In genomic region chr2:177268901-177269300, GRCh38 we compare ENCODE assay signal across 17 cellular contexts. TPM values are rescaled to one million over a fixed set of nuclear protein-coding genes. Genes with fewer than 3 reads are reported as not detected.
DNase-seq lines count a peak whose midpoint lies in the region; ATAC-seq, FAIRE-seq and TF ChIP-seq lines count a peak whose summit lies in the region.
"Had no signal": no experiment of that assay in that cellular context is flagged by ENCODE, and none has a peak within 500 bp of the region (broad histone marks: within the 10 kb centered on the region; RNA-seq: fewer than 3 reads in every experiment).

No MANE protein-coding gene starts in this region.

- H3K27ac ChIP-seq in A549: peak overlapping the region in 1 of 2 experiments; percentile 99; a peak in 3 of 6 replicates
- H3K27ac ChIP-seq in Panc1 (ENCODE audit: low read length): peak overlapping the region; percentile 99

- no peaks in the 10 kb centered on the region for H3K27me3 ChIP-seq in Panc1 (ENCODE audit: control insufficient read depth, insufficient read depth, low read length)
- H3K27me3 ChIP-seq: BLaER1 treated with 17β-estradiol and CSF1 and Interleukin-3, amounts not matched to agents 10 nM and 100 nM had no signal

- CTCF ChIA-PET in A549 (lab: Yijun Ruan, JAX): interaction anchor here (0.6 to 12.5 kb wide), 3 partner anchors 10 to 105 kb away, joined by 3 to 123 read pairs (median 3); no protein-coding TSS in a partner anchor
- CTCF ChIA-PET in Panc1 (lab: Charles Lee): no interaction called here

- FAIRE-seq in A549 (lab: Jason Lieb, UNC): no peak
- FAIRE-seq: G401.6, GM12891, GM19239 had no signal

- TF ChIP-seq CTCF in A549 (IDR thresholded peaks at IDR 0.05) (no peak), Panc1 (IDR thresholded peaks at IDR 0.05) (no peak), epithelial cell of esophagus (IDR thresholded peaks at IDR 0.05; ENCODE audit: insufficient read depth, low read depth, low read length, missing control alignments) (no peak)

- TF ChIP-seq POLR2A in A549 (IDR thresholded peaks at IDR 0.05; ENCODE audit: low read length): no peak

- no peak overlapping the region for H3K4me3 Mint-ChIP-seq in stimulated activated memory B cell treated with anti-CD40 and anti-IgM and Interleukin-4, amounts not matched to agents 10 μg/mL and 1 μg/mL and 100 μg/mL, for 72 hours
- no peak overlapping the region for H3K4me3 Mint-ChIP-seq in activated naive CD8-positive, alpha-beta T cell treated with anti-CD3 and anti-CD28 coated beads, Interleukin-2, amount 50 U/mL, for 24 hours
- H3K4me3 Mint-ChIP-seq: B cell; CD8-positive, alpha-beta memory T cell had no signal

- in situ Hi-C loops in Panc1 (cut with HindIII; ENCODE audit: low pct_unique_long_range_greater_than_20kb, low sequenced_read_pairs): no loop called here

- TF ChIP-seq RAD21 in A549 (conservative IDR thresholded peaks at IDR 0.05 in 1 of 2, IDR thresholded peaks at IDR 0.05 in 1 of 2): no peak

- 74% methylated on average over 7 of the region's 7 CpGs for WGBS in A549 (ENCODE audit: missing lambda C conversion rate)

- H3K4me1 Mint-ChIP-seq in stimulated activated memory B cell treated with anti-CD40 and anti-IgM and Interleukin-4, amounts not matched to agents 10 μg/mL and 1 μg/mL and 100 μg/mL, for 72 hours: peaks cover 15% of the 10 kb centered on the region
- H3K4me1 Mint-ChIP-seq in activated naive CD8-positive, alpha-beta T cell treated with anti-CD3 and anti-CD28 coated beads, Interleukin-2, amount 50 U/mL, for 24 hours: peaks cover 52% of the 10 kb centered on the region

- intact Hi-C loops in Panc1 (cut with micrococcal nuclease; ENCODE audit: unreplicated experiment): no loop called here

- H3K4me3 ChIP-seq in A549 (no peak overlapping the region), Panc1 (ENCODE audit: low read depth in 2 of 2, low read length in 2 of 2) (peak overlapping the region; percentile 2 to 3; a peak in 2 of 4 replicates), epithelial cell of esophagus (ENCODE audit: low read length) (no peak overlapping the region)
- H3K4me3 ChIP-seq: BLaER1 treated with 17β-estradiol and CSF1 and Interleukin-3, amounts not matched to agents 10 nM and 100 nM had no signal

- no peaks in the 10 kb centered on the region for H3K9me3 ChIP-seq in A549
- H3K9me3 ChIP-seq in Panc1 (ENCODE audit: control insufficient read depth, insufficient read depth, low read depth, low read length): no peaks in the 10 kb centered on the region
- H3K9me3 ChIP-seq: BLaER1 treated with 17β-estradiol and CSF1 and Interleukin-3, amounts not matched to agents 10 nM and 100 nM had no signal

- H3K36me3 Mint-ChIP-seq in stimulated activated memory B cell treated with anti-CD40 and anti-IgM and Interleukin-4, amounts not matched to agents 10 μg/mL and 1 μg/mL and 100 μg/mL, for 72 hours: no peaks in the 10 kb centered on the region
- H3K36me3 Mint-ChIP-seq in activated naive CD8-positive, alpha-beta T cell treated with anti-CD3 and anti-CD28 coated beads, Interleukin-2, amount 50 U/mL, for 24 hours (ENCODE audit: low read depth): no peaks in the 10 kb centered on the region

- POLR2A ChIA-PET in A549 (lab: Yijun Ruan, JAX) (no interaction called here), Panc1 (lab: Charles Lee) (interaction anchor here (0.6 kb wide), 2 partner anchors 45 to 87 kb away, joined by 4 to 5 read pairs; no protein-coding TSS in a partner anchor)

- BruUV-seq in Panc1 (replicated peaks; lab: Mats Ljungman, UMichigan): no TSS peak

- H3K9me3 Mint-ChIP-seq in stimulated activated memory B cell treated with anti-CD40 and anti-IgM and Interleukin-4, amounts not matched to agents 10 μg/mL and 1 μg/mL and 100 μg/mL, for 72 hours: no peaks in the 10 kb centered on the region
- H3K9me3 Mint-ChIP-seq in activated naive CD8-positive, alpha-beta T cell treated with anti-CD3 and anti-CD28 coated beads, Interleukin-2, amount 50 U/mL, for 24 hours: peaks cover 4% of the 10 kb centered on the region
- H3K9me3 Mint-ChIP-seq: CD8-positive, alpha-beta memory T cell had no signal

- H3K27ac Mint-ChIP-seq in stimulated activated memory B cell treated with anti-CD40 and anti-IgM and Interleukin-4, amounts not matched to agents 10 μg/mL and 1 μg/mL and 100 μg/mL, for 72 hours: peak overlapping the region; percentile 44
- no peak overlapping the region for H3K27ac Mint-ChIP-seq in activated naive CD8-positive, alpha-beta T cell treated with anti-CD3 and anti-CD28 coated beads, Interleukin-2, amount 50 U/mL, for 24 hours
- H3K27ac Mint-ChIP-seq: B cell had no signal

- H3K27me3 Mint-ChIP-seq in stimulated activated memory B cell treated with anti-CD40 and anti-IgM and Interleukin-4, amounts not matched to agents 10 μg/mL and 1 μg/mL and 100 μg/mL, for 72 hours: no peaks in the 10 kb centered on the region
- H3K27me3 Mint-ChIP-seq in activated naive CD8-positive, alpha-beta T cell treated with anti-CD3 and anti-CD28 coated beads, Interleukin-2, amount 50 U/mL, for 24 hours: no peaks in the 10 kb centered on the region
- H3K27me3 Mint-ChIP-seq: B cell had no signal

- H3K4me1 ChIP-seq in A549 (peaks cover 76% of the 10 kb centered on the region), Panc1 (ENCODE audit: control insufficient read depth, insufficient read depth, low read length) (peaks cover 63% of the 10 kb centered on the region)

- H3K4me2 ChIP-seq in A549: peak overlapping the region; percentile 84

- no peaks in the 10 kb centered on the region for H3K36me3 ChIP-seq in Panc1 (ENCODE audit: control insufficient read depth, insufficient read depth, low read length)
- H3K36me3 ChIP-seq: BLaER1 treated with 17β-estradiol and CSF1 and Interleukin-3, amounts not matched to agents 10 nM and 100 nM had no signal

- TF ChIP-seq EP300 in A549 (IDR thresholded peaks at IDR 0.05): no peak

- DNase-seq in A549 (ENCODE audit: low read depth in 1 of 2, low spot score in 1 of 2) (no peak), Panc1 (ENCODE audit: low read depth, low spot score) (no peak), epithelial cell of esophagus (ENCODE audit: low read depth) (peak; percentile 77), NCI-H524 treated with DMSO at 0.1 percent for 48 hours (lab: John Stamatoyannopoulos, UW) (no peak)
- no peak for DNase-seq in activated naive CD8-positive, alpha-beta T cell treated with anti-CD3 and anti-CD28 coated beads, Interleukin-2, amount 50 U/mL, for 24 hours
- DNase-seq: 8988T; CD8-positive, alpha-beta memory T cell; COR-L47; DMS 273 treated with DMSO at 0.1 percent for 48 hours; HCEC 1CT had no signal

- ATAC-seq in A549 (no peak), Panc1 (no peak), HG02759 (IDR thresholded peaks at IDR 0.05; ENCODE audit: unreplicated experiment) (no peak)
- ATAC-seq in stimulated activated memory B cell treated with anti-CD40 and anti-IgM and Interleukin-4, amounts not matched to agents 10 μg/mL and 1 μg/mL and 100 μg/mL, for 72 hours: no peak
- ATAC-seq in activated naive CD8-positive, alpha-beta T cell treated with anti-CD3 and anti-CD28 coated beads, Interleukin-2, amount 50 U/mL, for 24 hours: no peak

TF ChIP-seq in A549, 52 proteins besides CTCF, POLR2A, EP300 and RAD21 (continues in another document):
- TF ChIP-seq KDM1A (IDR thresholded peaks at IDR 0.05; ENCODE audit: low read depth) (no peak), HOXA7 (CRISPR knock-in tag; IDR thresholded peaks at IDR 0.05) (no peak), USF2 (IDR thresholded peaks at IDR 0.05) (no peak), FOXS1 (CRISPR knock-in tag; IDR thresholded peaks at IDR 0.05) (no peak), CBX8 (IDR thresholded peaks at IDR 0.05) (no peak), BCL3 (IDR thresholded peaks at IDR 0.05) (no peak), POLR2AphosphoS2 (conservative IDR thresholded peaks at IDR 0.05; ENCODE audit: low read length) (no peak), HOXB13 (CRISPR knock-in tag; IDR thresholded peaks at IDR 0.05; ENCODE audit: low read depth) (no peak), RCOR1 (IDR thresholded peaks at IDR 0.05; ENCODE audit: low read depth, low read length) (no peak), SMC3 (IDR thresholded peaks at IDR 0.05) (no peak), NR3C1 (IDR thresholded peaks at IDR 0.05) (no peak), CHD4 (IDR thresholded peaks at IDR 0.05; ENCODE audit: borderline replicate concordance) (no peak), ESRRA (IDR thresholded peaks at IDR 0.05; ENCODE audit: borderline replicate concordance, low read length) (no peak), SREBF2 (IDR thresholded peaks at IDR 0.05) (no peak)

RNA-seq across cellular contexts. Expression of gene NFE2L2, which starts 4.4 kb away (rescaled TPM):
- polyA plus RNA-seq in A549 (2011; rRNA removed): 146 and 162 TPM in 2 replicates
- 39.8 and 49.5 TPM in 2 replicates for polyA plus RNA-seq in A549 (2012; cell fraction: cytosol; rRNA removed)
- 31.1 and 38.8 TPM in 2 replicates for polyA plus RNA-seq in A549 (2012; cell fraction: nucleus; rRNA removed)
- polyA plus RNA-seq in A549 (2017; fragmentation: RNase III; extraction: RNeasy Plus Mini Kit Qiagen cat#74134 plus additional on column Dnase treatment): 61.0 to 65.8 TPM (median 62.0 TPM) in 3 replicates
- 168 and 177 TPM in 2 replicates for polyA minus RNA-seq in A549 (2011; rRNA and poly(A)+ RNA removed)
- total RNA-seq in Panc1 (2021; ENCODE audit: unreplicated experiment): 104 TPM
- 58.2 TPM for polyA plus RNA-seq in Panc1 (2012; ENCODE audit: insufficient read length)

RNA-seq across cellular contexts. Expression of gene HNRNPA3, which starts 56.3 kb away (rescaled TPM):
- polyA plus RNA-seq in A549 (2011; rRNA removed) (250 and 357 TPM in 2 replicates), A549 (2017; fragmentation: RNase III; extraction: RNeasy Plus Mini Kit Qiagen cat#74134 plus additional on column Dnase treatment) (714 to 805 TPM (median 755 TPM) in 3 replicates)
- polyA plus RNA-seq in A549 (2012; cell fraction: cytosol; rRNA removed): 101 and 131 TPM in 2 replicates
- polyA plus RNA-seq in A549 (2012; cell fraction: nucleus; rRNA removed): 27.7 and 52.1 TPM in 2 replicates
- 32.7 and 35.5 TPM in 2 replicates for polyA minus RNA-seq in A549 (2011; rRNA and poly(A)+ RNA removed)
- total RNA-seq in Panc1 (2021; ENCODE audit: unreplicated experiment): 228 TPM
- polyA plus RNA-seq in Panc1 (2012; ENCODE audit: insufficient read length): 326 TPM

Comparison
In these comparisons a context has a peak if more than half of its experiments do, and no peak if none do; other contexts are left out.
1. H3K4me3 ChIP-seq: peak in Panc1 (2 of 2); none in A549 (single experiment) and epithelial cell of esophagus (single experiment).